23 cellular contexts compared by ENCODE assay signal in genomic region chr17:75825748-75826370, GRCh38. TPM values are rescaled to one million over a fixed set of nuclear protein-coding genes. Genes with fewer than 3 reads are reported as not detected.
A peak's percentile ranks its signal among the peaks of the same experiment; 100 is the strongest.
DNase-seq lines count a peak whose midpoint lies in the region; ATAC-seq, FAIRE-seq and TF ChIP-seq lines count a peak whose summit lies in the region.
"Had no signal": no experiment of that assay in that cellular context is flagged by ENCODE, and none has a peak within 500 bp of the region (broad histone marks: within the 10 kb centered on the region; RNA-seq: fewer than 3 reads in every experiment).

No MANE protein-coding gene starts in this region.

- BruUV-seq in Calu3 (replicated peaks; lab: Mats Ljungman, UMichigan), result no TSS peak

- H3K27ac Mint-ChIP-seq in Calu3 (ENCODE audit: unreplicated experiment) (peak overlapping the region; percentile 25), GM23338 (no peak overlapping the region), neural progenitor cell (no peak overlapping the region)

- no peak overlapping the region for H2BK120ac ChIP-seq in H1 (replicated peaks; ENCODE audit: low read depth, low read length)

- H3K36me3 ChIP-seq in GM23338 (ENCODE audit: insufficient read depth) (no peaks in the 10 kb centered on the region; the same call in 1 of the 2 replicates), H1 (ENCODE audit: control insufficient read depth in 2 of 4, insufficient read depth in 4 of 4, low read length in 3 of 4) (peaks cover 12 to 22% (median 21%) of the 10 kb centered on the region in 4 experiments), neural progenitor cell (no peaks in the 10 kb centered on the region), gastroesophageal sphincter (peaks cover 0 to 72% of the 10 kb centered on the region in 2 donors)

- H3K4me1 Mint-ChIP-seq in Calu3 (ENCODE audit: low read depth, unreplicated experiment) (peaks cover 6% of the 10 kb centered on the region), GM23338 (peaks cover 21% of the 10 kb centered on the region), neural progenitor cell (peaks cover 14% of the 10 kb centered on the region)

- no peak overlapping the region for H2BK15ac ChIP-seq in H1 (ENCODE audit: low read length)

- CTCF ChIA-PET in Calu3 (lab: Charles Lee), result interaction anchor here (0.6 to 0.8 kb wide), 2 partner anchors 19 to 112 kb away, joined by 3 to 4 read pairs; no protein-coding TSS in a partner anchor
- CTCF ChIA-PET in H1 (lab: Charles Lee; ENCODE audit: partially characterized antibody), result interaction anchor here (1.1 to 21.9 kb wide), 14 partner anchors 9 to 85 kb away, joined by 3 to 563 read pairs (median 14); partner anchors contain the start of genes GALK1, UNC13D, UNK and WBP2

- DNase-seq in Calu3 (no peak), GM23338 (ENCODE audit: low spot score) (no peak), H1 (ENCODE audit: low read depth in 1 of 2, low spot score in 2 of 2) (no peak), neural progenitor cell (ENCODE audit: low spot score) (no peak), NCI-H2081 treated with DMSO at 0.1 percent for 48 hours (lab: John Stamatoyannopoulos, UW) (no peak), NCI-H1092 treated with DMSO at 0.1 percent for 48 hours (lab: John Stamatoyannopoulos, UW) (no peak)
- DNase-seq: activated CD4-positive, alpha-beta T cell treated with anti-CD3 and anti-CD28 coated beads for 1 hour; activated CD8-positive, alpha-beta memory T cell treated with anti-CD3 and anti-CD28 coated beads, Interleukin-2, amount 10 ng/mL, durations not matched to agents 7 days and 5 days; adrenal gland; CD8-positive, alpha-beta T cell; cortex of kidney; heart right ventricle; NCI-H187 treated with DMSO at 0.1 percent for 48 hours; NCI-H2227 treated with DMSO at 0.1 percent for 48 hours; NCI-H748 treated with DMSO at 0.1 percent for 48 hours; nucleus accumbens; SHP77 treated with DMSO at 0.1 percent for 48 hours; stimulated activated naive B cell treated with anti-CD40 and anti-IgM and Interleukin-4, amounts not matched to agents 10 μg/mL and 1 μg/mL and 100 μg/mL, for 72 hours; tibial artery had no signal

- TF ChIP-seq CTCF in Calu3 (IDR thresholded peaks at IDR 0.05; ENCODE audit: unreplicated experiment) (no peak), GM23338 (conservative IDR thresholded peaks at IDR 0.05; ENCODE audit: low read depth in 2 of 2) (no peak), H1 (IDR thresholded peaks at IDR 0.05; ENCODE audit: control extremely low read depth in 1 of 3, insufficient read depth in 1 of 3, low read depth in 1 of 3, low read length in 3 of 3) (no peak), neural progenitor cell (IDR thresholded peaks at IDR 0.05) (no peak), gastroesophageal sphincter (IDR thresholded peaks at IDR 0.05) (no peak)

- H3K27ac ChIP-seq in GM23338 (ENCODE audit: low read depth), result peak overlapping the region; percentile 55; the same call in 1 of the 2 replicates
- no peak overlapping the region for H3K27ac ChIP-seq in H1 (ENCODE audit: low read depth, low read length)
- peak overlapping the region; percentile 20 for H3K27ac ChIP-seq in neural progenitor cell
- H3K27ac ChIP-seq in gastroesophageal sphincter, result peak overlapping the region in 2 of 4 donors; percentile 78 to 84
- H3K27ac ChIP-seq: KMS-11 had no signal

- H2AFZ ChIP-seq in GM23338 (no peak overlapping the region), H1 (ENCODE audit: low read length) (no peak overlapping the region), neural progenitor cell (replicated peaks) (no peak overlapping the region)

- 0 out of 2 replicates have a peak, but pooled peaks cover 2% of the 10 kb centered on the region for H3K79me1 ChIP-seq in H1 (ENCODE audit: low read depth, low read length)

- TF ChIP-seq EP300 in H1 (IDR thresholded peaks at IDR 0.05; ENCODE audit: borderline replicate concordance in 1 of 2, low read depth in 2 of 2, low read length in 2 of 2) (no peak), gastroesophageal sphincter (IDR thresholded peaks at IDR 0.05) (no peak)

- H3K4me2 ChIP-seq in GM23338 (no peak overlapping the region), H1 (ENCODE audit: insufficient read depth in 1 of 2, low read depth in 2 of 2, low read length in 2 of 2) (no peak overlapping the region), neural progenitor cell (no peak overlapping the region)
- H3K4me2 ChIP-seq: KMS-11 had no signal

- H3K4me1 ChIP-seq in GM23338 (ENCODE audit: insufficient read depth) (peaks cover 21% of the 10 kb centered on the region), H1 (replicated peaks in 1 of 4; ENCODE audit: control insufficient read depth in 3 of 4, insufficient read depth in 4 of 4, low read length in 3 of 4) (peaks cover 0 to 20% (median 16%) of the 10 kb centered on the region in 4 experiments; a peak in 6 of 7 replicates), neural progenitor cell (peaks cover 19% of the 10 kb centered on the region), gastroesophageal sphincter (peaks cover 0 to 53% (median 15%) of the 10 kb centered on the region in 3 donors)

- POLR2A ChIA-PET in H1 (lab: Charles Lee; ENCODE audit: partially characterized antibody), result interaction anchor here (0.6 to 16.0 kb wide), 6 partner anchors 8 to 70 kb away, joined by 3 to 216 read pairs (median 24); partner anchors contain the start of genes TRIM65, UNK and WBP2

- H3K9me3 Mint-ChIP-seq in Calu3 (ENCODE audit: low read depth, unreplicated experiment) (no peaks in the 10 kb centered on the region), GM23338 (no peaks in the 10 kb centered on the region), neural progenitor cell (no peaks in the 10 kb centered on the region)
- H3K9me3 Mint-ChIP-seq: CD8-positive, alpha-beta T cell; stimulated activated naive B cell treated with anti-CD40 and anti-IgM and Interleukin-4, amounts not matched to agents 10 μg/mL and 1 μg/mL and 100 μg/mL, for 72 hours had no signal

- H2BK20ac ChIP-seq in H1 (ENCODE audit: low read length), result no peak overlapping the region

- 97% methylated on average over 12 of the region's 12 CpGs; no CpG with 5 or more reads in 1 of the 2 experiments for WGBS in H1 (ENCODE audit: extremely low coverage in 1 of 2, insufficient coverage in 1 of 2, insufficient read length in 1 of 2, insufficient replicate concordance in 2 of 2, low coverage in 1 of 2, low lambda C conversion rate in 2 of 2, missing lambda C conversion rate in 1 of 2), 2 experiments
- no CpG with 5 or more reads among the region's 12 CpGs for WGBS in gastroesophageal sphincter (ENCODE audit: low coverage in 1 of 2), 2 donors

- H3K56ac ChIP-seq in H1 (replicated peaks; ENCODE audit: insufficient read length, low read depth, low read length), result no peak overlapping the region

- H3K36me3 Mint-ChIP-seq in Calu3 (ENCODE audit: insufficient read depth, unreplicated experiment), result peaks cover 73% of the 10 kb centered on the region
- peaks cover 20% of the 10 kb centered on the region for H3K36me3 Mint-ChIP-seq in GM23338 (ENCODE audit: low read depth)
- H3K36me3 Mint-ChIP-seq in neural progenitor cell, result peaks cover 9% of the 10 kb centered on the region

- H3K18ac ChIP-seq in H1 (ENCODE audit: extremely low read depth, low read length), result no peak overlapping the region

- FAIRE-seq in H1 (lab: Jason Lieb, UNC), result no peak

- H4K20me1 ChIP-seq in GM23338 (replicated peaks; ENCODE audit: insufficient read depth), result no peaks in the 10 kb centered on the region
- H4K20me1 ChIP-seq in H1 (replicated peaks in 1 of 2; ENCODE audit: control insufficient read depth in 1 of 2, insufficient read depth in 2 of 2, low read length in 2 of 2), result peaks cover 0 to 4% of the 10 kb centered on the region in 2 experiments
- no peaks in the 10 kb centered on the region for H4K20me1 ChIP-seq in neural progenitor cell (ENCODE audit: low read depth)

- H3K23ac ChIP-seq in H1 (ENCODE audit: insufficient read length), result no peak overlapping the region

- H3K4me3 ChIP-seq in GM23338, result no peak overlapping the region
- no peak overlapping the region for H3K4me3 ChIP-seq in H1 (ENCODE audit: extremely low read depth in 1 of 4, insufficient read depth in 2 of 4, low read depth in 3 of 4, low read length in 4 of 4)
- H3K4me3 ChIP-seq in neural progenitor cell, result no peak overlapping the region
- H3K4me3 ChIP-seq in gastroesophageal sphincter, result no peak overlapping the region
- H3K4me3 ChIP-seq: adrenal gland, heart right ventricle, left lung, skin epidermis, tibial artery had no signal

- 0 out of 2 replicates have a peak overlapping the region, but pooled peaks have one; percentile 75 for H4K8ac ChIP-seq in H1 (ENCODE audit: extremely low read depth, insufficient read depth, low read length)

- H4K5ac ChIP-seq in H1 (ENCODE audit: insufficient read length, low read depth, low read length), result no peak overlapping the region

- peaks cover 2% of the 10 kb centered on the region; the same call in 1 of the 2 replicates for H3K23me2 ChIP-seq in H1 (ENCODE audit: low read depth, low read length)

- TF ChIP-seq RAD21 in H1 (IDR thresholded peaks at IDR 0.05 in 1 of 2, conservative IDR thresholded peaks at IDR 0.05 in 1 of 2; ENCODE audit: low read depth in 2 of 2, low read length in 2 of 2), result no peak

- H2AK5ac ChIP-seq in H1 (ENCODE audit: low read depth, low read length), result no peak overlapping the region

- intact Hi-C loops in Calu3 (cut with micrococcal nuclease; ENCODE audit: unreplicated experiment), result no loop called here

- no peak overlapping the region for H3K4ac ChIP-seq in H1 (replicated peaks; ENCODE audit: insufficient read length, low read depth, low read length)

- H2BK5ac ChIP-seq in H1 (ENCODE audit: low read depth, low read length), result no peak overlapping the region

- H3K9ac ChIP-seq in H1 (replicated peaks in 1 of 4; ENCODE audit: extremely low read depth in 1 of 4, low read depth in 3 of 4, low read length in 3 of 4) (no peak overlapping the region), neural progenitor cell (no peak overlapping the region)
- H3K9ac ChIP-seq: KMS-11 had no signal

- H3K27me3 ChIP-seq in GM23338 (ENCODE audit: insufficient read depth) (no peaks in the 10 kb centered on the region), H1 (replicated peaks in 1 of 4; ENCODE audit: control insufficient read depth in 3 of 4, extremely low read depth in 1 of 4, insufficient read depth in 3 of 4, low read length in 3 of 4) (no peaks in the 10 kb centered on the region), neural progenitor cell (no peaks in the 10 kb centered on the region), gastroesophageal sphincter (no peaks in the 10 kb centered on the region)
- H3K27me3 ChIP-seq: adrenal gland, heart right ventricle, left lung, tibial artery had no signal

- no peaks in the 10 kb centered on the region for H3K79me2 ChIP-seq in GM23338 (replicated peaks; ENCODE audit: insufficient read depth)
- no peaks in the 10 kb centered on the region for H3K79me2 ChIP-seq in H1 (ENCODE audit: control insufficient read depth in 1 of 2, insufficient read depth in 2 of 2, low read length in 2 of 2)
- H3K79me2 ChIP-seq in neural progenitor cell (ENCODE audit: low read depth), result no peaks in the 10 kb centered on the region

- H3K4me3 Mint-ChIP-seq in Calu3 (ENCODE audit: low read depth, unreplicated experiment) (no peak overlapping the region), GM23338 (no peak overlapping the region), neural progenitor cell (no peak overlapping the region)
- H3K4me3 Mint-ChIP-seq: activated CD8-positive, alpha-beta memory T cell treated with anti-CD3 and anti-CD28 coated beads, Interleukin-2, amount 10 ng/mL, durations not matched to agents 7 days and 5 days; CD8-positive, alpha-beta T cell; stimulated activated naive B cell treated with anti-CD40 and anti-IgM and Interleukin-4, amounts not matched to agents 10 μg/mL and 1 μg/mL and 100 μg/mL, for 72 hours had no signal

- ATAC-seq in GM23338 (no peak), gastroesophageal sphincter (no peak)
- ATAC-seq: activated CD8-positive, alpha-beta memory T cell treated with anti-CD3 and anti-CD28 coated beads, Interleukin-2, amount 10 ng/mL, durations not matched to agents 7 days and 5 days; CD8-positive, alpha-beta T cell; left lung; stimulated activated naive B cell treated with anti-CD40 and anti-IgM and Interleukin-4, amounts not matched to agents 10 μg/mL and 1 μg/mL and 100 μg/mL, for 72 hours had no signal

- no peak overlapping the region for H2BK12ac ChIP-seq in H1 (ENCODE audit: low read depth, low read length)

- no peaks in the 10 kb centered on the region for H3K9me2 ChIP-seq in GM23338 (ENCODE audit: insufficient read depth)

- H3F3A ChIP-seq in GM23338 (replicated peaks; ENCODE audit: low read depth) (peaks cover 26% of the 10 kb centered on the region), neural progenitor cell (ENCODE audit: low read depth) (peaks cover 21% of the 10 kb centered on the region)

- no peaks in the 10 kb centered on the region for H3K27me3 Mint-ChIP-seq in Calu3 (ENCODE audit: unreplicated experiment)
- H3K27me3 Mint-ChIP-seq in GM23338 (ENCODE audit: insufficient read depth, low read depth, poor library complexity), result peaks cover 6% of the 10 kb centered on the region
- H3K27me3 Mint-ChIP-seq in neural progenitor cell (ENCODE audit: insufficient read depth, low read depth), result peaks cover 7% of the 10 kb centered on the region
- H3K27me3 Mint-ChIP-seq: activated CD8-positive, alpha-beta memory T cell treated with anti-CD3 and anti-CD28 coated beads, Interleukin-2, amount 10 ng/mL, durations not matched to agents 7 days and 5 days; stimulated activated naive B cell treated with anti-CD40 and anti-IgM and Interleukin-4, amounts not matched to agents 10 μg/mL and 1 μg/mL and 100 μg/mL, for 72 hours had no signal

- TF ChIP-seq POLR2A in H1 (IDR thresholded peaks at IDR 0.05; ENCODE audit: control extremely low read depth in 1 of 2, low read depth in 2 of 2, low read length in 2 of 2), result no peak
- TF ChIP-seq POLR2A in gastroesophageal sphincter (IDR thresholded peaks at IDR 0.05), result no peak

- H3K9me3 ChIP-seq in H1 (ENCODE audit: insufficient read depth in 2 of 2, low read depth in 1 of 2, low read length in 1 of 2) (no peaks in the 10 kb centered on the region), neural progenitor cell (ENCODE audit: low read depth) (no peaks in the 10 kb centered on the region), gastroesophageal sphincter (no peaks in the 10 kb centered on the region)
- H3K9me3 ChIP-seq: adrenal gland, heart right ventricle, left lung, tibial artery had no signal

- no peak overlapping the region for H4K91ac ChIP-seq in H1 (replicated peaks; ENCODE audit: insufficient read length, low read length)

- no peak overlapping the region for H3K14ac ChIP-seq in H1 (ENCODE audit: insufficient read length)

RNA-seq across cellular contexts. Expression of gene UNC13D, which starts 18.3 kb away (rescaled TPM):
- total RNA-seq in Calu3 (2022), result 103 and 104 TPM in 2 replicates
- 3.8 and 5.9 TPM in 2 replicates for total RNA-seq in GM23338 (2014; rRNA removed; shearing (Covaris generic))
- 10.5 and 10.8 TPM in 2 replicates for polyA plus RNA-seq in GM23338 (2016; fragmentation: Nextera tagmentation; extraction: Ambion mirVana)
- total RNA-seq in H1 (2021; fragmentation: NEBNext Ultra II Directional; extraction: Animal tissue kit (Norgen Biotek cat#: 25700)), result 7.5 and 8.4 TPM in 2 replicates
- polyA plus RNA-seq in H1 (2011; rRNA removed), result 3.6 and 5.2 TPM in 2 replicates
- polyA plus RNA-seq in H1 (2011; cell fraction: cytosol; rRNA removed), result 77.7 TPM
- polyA plus RNA-seq in H1 (2011; cell fraction: nucleus; rRNA removed), result 15.5 TPM
- polyA plus RNA-seq in H1 (2012, experiment 1 of 2), result 4.1 to 10.3 TPM (median 7.8 TPM) in 4 replicates
- 1.9 TPM for polyA plus RNA-seq in H1 (2012, experiment 2 of 2)
- 3.7 TPM for polyA plus RNA-seq in H1 (2013, experiment 1 of 2)
- 4.2 TPM for polyA plus RNA-seq in H1 (2013, experiment 2 of 2)
- 1.9 and 2.0 TPM in 2 replicates for polyA minus RNA-seq in H1 (2011; rRNA and poly(A)+ RNA removed)
- 3.7 TPM for polyA minus RNA-seq in H1 (2011; cell fraction: cytosol; rRNA and poly(A)+ RNA removed)
- polyA minus RNA-seq in H1 (2011; cell fraction: nucleus; rRNA and poly(A)+ RNA removed), result 3.7 TPM
- 0.09 and 0.96 TPM in 2 replicates for total RNA-seq in neural progenitor cell (ENCODE audit: low replicate concordance)
- 10 to 100 TPM in 1 of 4 donors, 1 to 10 TPM in 3; 2.6 to 10.8 (median 5.6) TPM for total RNA-seq in gastroesophageal sphincter

RNA-seq across cellular contexts. Expression of gene WBP2, which starts 29.3 kb away (rescaled TPM):
- 126 and 133 TPM in 2 replicates for total RNA-seq in Calu3 (2022)
- 34.9 and 36.2 TPM in 2 replicates for total RNA-seq in GM23338 (2014; rRNA removed; shearing (Covaris generic))
- 59.5 and 63.5 TPM in 2 replicates for polyA plus RNA-seq in GM23338 (2016; fragmentation: Nextera tagmentation; extraction: Ambion mirVana)
- total RNA-seq in H1 (2021; fragmentation: NEBNext Ultra II Directional; extraction: Animal tissue kit (Norgen Biotek cat#: 25700)), result 61.8 and 71.2 TPM in 2 replicates
- polyA plus RNA-seq in H1 (2011; rRNA removed), result 48.2 and 72.0 TPM in 2 replicates
- 19.9 TPM for polyA plus RNA-seq in H1 (2011; cell fraction: cytosol; rRNA removed)
- polyA plus RNA-seq in H1 (2011; cell fraction: nucleus; rRNA removed), result 66.9 TPM
- 66.8 to 74.2 TPM (median 69.2 TPM) in 4 replicates for polyA plus RNA-seq in H1 (2012, experiment 1 of 2)
- polyA plus RNA-seq in H1 (2012, experiment 2 of 2), result 67.1 TPM
- 61.6 TPM for polyA plus RNA-seq in H1 (2013, experiment 1 of 2)
- polyA plus RNA-seq in H1 (2013, experiment 2 of 2), result 60.1 TPM
- polyA minus RNA-seq in H1 (2011; rRNA and poly(A)+ RNA removed), result 29.7 and 44.3 TPM in 2 replicates
- 31.1 TPM for polyA minus RNA-seq in H1 (2011; cell fraction: cytosol; rRNA and poly(A)+ RNA removed)
- polyA minus RNA-seq in H1 (2011; cell fraction: nucleus; rRNA and poly(A)+ RNA removed), result 30.8 TPM
- total RNA-seq in neural progenitor cell (ENCODE audit: low replicate concordance), result 20.9 and 23.8 TPM in 2 replicates
- 10 to 100 TPM; 50.0 to 83.9 (median 57.6) TPM for total RNA-seq in gastroesophageal sphincter

RNA-seq across cellular contexts. Expression of gene UNK, which starts 41.3 kb away (rescaled TPM):
- total RNA-seq in Calu3 (2022) (26.0 and 29.7 TPM in 2 replicates), neural progenitor cell (ENCODE audit: low replicate concordance) (38.5 and 43.0 TPM in 2 replicates), gastroesophageal sphincter (10 to 100 TPM in 3 of 4 donors, 1 to 10 TPM in 1; 9.8 to 41.6 (median 21.0) TPM)
- 65.2 and 67.0 TPM in 2 replicates for total RNA-seq in GM23338 (2014; rRNA removed; shearing (Covaris generic))
- polyA plus RNA-seq in GM23338 (2016; fragmentation: Nextera tagmentation; extraction: Ambion mirVana) (16.6 and 21.8 TPM in 2 replicates), H1 (2011; rRNA removed) (24.2 and 28.9 TPM in 2 replicates)
- total RNA-seq in H1 (2021; fragmentation: NEBNext Ultra II Directional; extraction: Animal tissue kit (Norgen Biotek cat#: 25700)), result 33.0 and 33.3 TPM in 2 replicates
- 25.1 TPM for polyA plus RNA-seq in H1 (2011; cell fraction: cytosol; rRNA removed)
- polyA plus RNA-seq in H1 (2011; cell fraction: nucleus; rRNA removed), result 45.5 TPM
- 22.6 to 27.0 TPM (median 24.8 TPM) in 4 replicates for polyA plus RNA-seq in H1 (2012, experiment 1 of 2)
- 14.6 TPM for polyA plus RNA-seq in H1 (2012, experiment 2 of 2)
- polyA plus RNA-seq in H1 (2013, experiment 1 of 2), result 19.3 TPM
- polyA plus RNA-seq in H1 (2013, experiment 2 of 2), result 19.1 TPM
- 52.1 and 62.7 TPM in 2 replicates for polyA minus RNA-seq in H1 (2011; rRNA and poly(A)+ RNA removed)
- 38.1 TPM for polyA minus RNA-seq in H1 (2011; cell fraction: cytosol; rRNA and poly(A)+ RNA removed)
- 75.4 TPM for polyA minus RNA-seq in H1 (2011; cell fraction: nucleus; rRNA and poly(A)+ RNA removed)

RNA-seq across cellular contexts. Expression of gene TRIM47, which starts 52.5 kb away (rescaled TPM):
- 51.2 and 54.1 TPM in 2 replicates for total RNA-seq in Calu3 (2022)
- 9.9 and 12.5 TPM in 2 replicates for total RNA-seq in GM23338 (2014; rRNA removed; shearing (Covaris generic))
- polyA plus RNA-seq in GM23338 (2016; fragmentation: Nextera tagmentation; extraction: Ambion mirVana), result 7.2 TPM in 2 replicates
- 5.1 and 6.4 TPM in 2 replicates for total RNA-seq in H1 (2021; fragmentation: NEBNext Ultra II Directional; extraction: Animal tissue kit (Norgen Biotek cat#: 25700))
- polyA plus RNA-seq in H1 (2011; rRNA removed), result 6.3 and 11.6 TPM in 2 replicates
- polyA plus RNA-seq in H1 (2011; cell fraction: cytosol; rRNA removed), result 6.2 TPM
- 12.1 TPM for polyA plus RNA-seq in H1 (2011; cell fraction: nucleus; rRNA removed)
- polyA plus RNA-seq in H1 (2012, experiment 1 of 2), result 5.0 to 8.3 TPM (median 5.5 TPM) in 4 replicates
- polyA plus RNA-seq in H1 (2012, experiment 2 of 2), result 5.4 TPM
- polyA plus RNA-seq in H1 (2013, experiment 1 of 2), result 5.7 TPM
- polyA plus RNA-seq in H1 (2013, experiment 2 of 2), result 6.1 TPM
- polyA minus RNA-seq in H1 (2011; rRNA and poly(A)+ RNA removed), result 2.6 and 3.7 TPM in 2 replicates
- 5.0 TPM for polyA minus RNA-seq in H1 (2011; cell fraction: cytosol; rRNA and poly(A)+ RNA removed)
- 6.2 TPM for polyA minus RNA-seq in H1 (2011; cell fraction: nucleus; rRNA and poly(A)+ RNA removed)
- total RNA-seq in neural progenitor cell (ENCODE audit: low replicate concordance), result 0.90 and 1.3 TPM in 2 replicates
- 100 to 1,000 TPM in 1 of 4 donors, 10 to 100 TPM in 3; 21.0 to 146 (median 40.8) TPM for total RNA-seq in gastroesophageal sphincter
